Comparison of ENCODE assay signal across 1 cellular context in the genomic region with DNA sequence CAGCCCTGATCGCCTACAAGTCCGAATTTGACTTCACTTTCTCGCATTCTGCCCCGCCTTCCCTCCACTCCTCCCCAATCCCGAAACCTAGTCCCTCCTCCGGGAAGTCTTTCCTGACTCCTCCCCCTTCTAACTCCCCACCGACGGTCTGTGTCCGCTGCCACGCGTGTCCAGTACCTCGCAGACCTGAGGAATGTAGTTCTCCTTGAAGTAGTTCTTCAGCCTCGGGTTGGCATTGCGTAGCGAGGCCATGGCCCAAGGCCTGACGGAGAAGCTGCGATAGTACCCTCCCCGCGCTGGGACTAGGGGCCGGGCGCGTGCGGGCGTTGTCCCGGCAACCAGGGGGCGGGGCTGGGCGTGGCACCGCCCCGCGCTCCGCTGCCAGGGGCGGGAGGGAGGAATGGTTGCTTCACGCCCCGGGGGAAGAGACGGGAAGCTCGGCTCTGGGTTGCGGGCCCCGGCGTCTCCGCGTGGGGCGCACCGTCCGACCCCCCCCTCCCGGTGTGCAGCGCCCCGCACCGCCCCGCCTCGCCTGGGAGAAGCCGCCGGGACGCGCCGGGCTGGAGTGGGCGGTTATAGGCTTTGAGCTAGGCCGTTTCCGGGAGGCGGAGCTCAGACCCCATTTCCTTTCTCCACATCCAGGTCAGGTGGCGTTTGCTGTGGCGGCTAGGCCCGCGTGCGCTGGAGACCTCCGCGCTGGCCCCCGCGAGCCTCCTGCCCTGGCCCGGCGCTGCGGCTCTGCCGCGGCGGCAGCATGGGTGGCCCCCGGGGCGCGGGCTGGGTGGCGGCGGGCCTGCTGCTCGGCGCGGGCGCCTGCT.
A peak's percentile ranks its signal among the peaks of the same experiment; 100 is the strongest.
TF ChIP-seq lines count a peak whose summit lies in the region.

A gene (plus strand): TSS at position 622 of the 818 bp plus-strand sequence. CDS start 133 bp downstream, at position 755.
A gene (minus strand): TSS at position 278 of the 818 bp plus-strand sequence.

TF ChIP-seq in K562, 482 proteins besides CTCF, POLR2A, EP300 and RAD21 (continued from another document and continues in another):
- TF ChIP-seq, protein P1, sequence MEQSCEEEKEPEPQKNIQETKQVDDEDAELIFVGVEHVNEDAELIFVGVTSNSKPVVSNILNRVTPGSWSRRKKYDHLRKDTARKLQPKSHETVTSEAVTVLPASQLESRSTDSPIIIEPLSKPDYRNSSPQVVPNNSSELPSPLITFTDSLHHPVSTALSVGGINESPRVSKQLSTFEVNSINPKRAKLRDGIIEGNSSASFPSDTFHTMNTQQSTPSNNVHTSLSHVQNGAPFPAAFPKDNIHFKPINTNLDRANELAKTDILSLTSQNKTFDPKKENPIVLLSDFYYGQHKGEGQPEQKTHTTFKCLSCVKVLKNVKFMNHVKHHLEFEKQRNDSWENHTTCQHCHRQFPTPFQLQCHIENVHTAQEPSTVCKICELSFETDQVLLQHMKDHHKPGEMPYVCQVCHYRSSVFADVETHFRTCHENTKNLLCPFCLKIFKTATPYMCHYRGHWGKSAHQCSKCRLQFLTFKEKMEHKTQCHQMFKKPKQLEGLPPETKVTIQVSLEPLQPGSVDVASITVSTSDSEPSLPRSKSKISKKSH (CRISPR knock-in tag; IDR thresholded peaks at IDR 0.05): no peak
- TF ChIP-seq SIX5 (IDR thresholded peaks at IDR 0.05; ENCODE audit: borderline replicate concordance in 1 of 2, insufficient read depth in 1 of 2, low read depth in 1 of 2, low read length in 2 of 2) (no peak), MAZ (CRISPR knock-in tag; conservative IDR thresholded peaks at IDR 0.05 in 1 of 2, IDR thresholded peaks at IDR 0.05 in 1 of 2) (peak; percentile 94), ZNF780A (CRISPR knock-in tag; IDR thresholded peaks at IDR 0.05) (no peak), KDM1A (IDR thresholded peaks at IDR 0.05) (no peak), NFXL1 (CRISPR knock-in tag; IDR thresholded peaks at IDR 0.05) (no peak), NFE2 (IDR thresholded peaks at IDR 0.05; ENCODE audit: low read depth) (no peak), LEF1 (IDR thresholded peaks at IDR 0.05) (no peak; the same call in 1 of the 2 replicates), HMG20A (CRISPR knock-in tag; conservative IDR thresholded peaks at IDR 0.05) (no peak), KDM4B (IDR thresholded peaks at IDR 0.05; ENCODE audit: borderline replicate concordance in 2 of 2, low read depth in 1 of 2) (peak in 1 of 2 experiments; percentile 68; a peak in 1 of 4 replicates), NR2C1 (IDR thresholded peaks at IDR 0.05) (no peak), NR2C1 (tag; IDR thresholded peaks at IDR 0.05) (no peak), BRF1 (IDR thresholded peaks at IDR 0.05; ENCODE audit: borderline replicate concordance, extremely low read depth, insufficient read length) (no peak), DMBX1 (CRISPR knock-in tag; IDR thresholded peaks at IDR 0.05; ENCODE audit: borderline replicate concordance) (0 out of 2 replicates have a peak, but pooled peaks have one; percentile 38), IFI16 (CRISPR knock-in tag; IDR thresholded peaks at IDR 0.05) (no peak), ZFP1 (CRISPR knock-in tag; IDR thresholded peaks at IDR 0.05) (no peak), NFYB (IDR thresholded peaks at IDR 0.05; ENCODE audit: extremely low read depth, insufficient read length) (no peak), ZNF316 (IDR thresholded peaks at IDR 0.05) (no peak), MCM7 (IDR thresholded peaks at IDR 0.05) (no peak), U2AF1 (optimal IDR thresholded peaks at IDR 0.05; ENCODE audit: low read depth, low read length) (peak; percentile 33), HEY1 (CRISPR knock-in tag; IDR thresholded peaks at IDR 0.05; ENCODE audit: borderline replicate concordance) (no peak), SMARCA4 (IDR thresholded peaks at IDR 0.05) (peak; percentile 54; the same call in 1 of the 2 replicates), MTF1 (CRISPR knock-in tag; IDR thresholded peaks at IDR 0.05; ENCODE audit: borderline replicate concordance) (no peak), TRIM28 (IDR thresholded peaks at IDR 0.05) (peak; percentile 50; the same call in 1 of the 2 replicates), RBM39 (optimal IDR thresholded peaks at IDR 0.05; ENCODE audit: low read depth, low read length) (peak; percentile 77), ZC3H4 (CRISPR knock-in tag; IDR thresholded peaks at IDR 0.05; ENCODE audit: borderline replicate concordance) (no peak), POU5F1 (IDR thresholded peaks at IDR 0.05; ENCODE audit: borderline replicate concordance, low read depth, low read length, partially characterized antibody) (no peak), ZNF212 (CRISPR knock-in tag; IDR thresholded peaks at IDR 0.05) (no peak), KDM2B (CRISPR knock-in tag; IDR thresholded peaks at IDR 0.05) (no peak), HDAC8 (tag; IDR thresholded peaks at IDR 0.05) (no peak), ZNF184 (CRISPR knock-in tag; IDR thresholded peaks at IDR 0.05) (no peak), SLC30A9 (CRISPR knock-in tag; IDR thresholded peaks at IDR 0.05) (no peak), TEAD4 (IDR thresholded peaks at IDR 0.05; ENCODE audit: low read length) (no peak), TEAD4 (CRISPR knock-in tag; IDR thresholded peaks at IDR 0.05; ENCODE audit: borderline replicate concordance) (no peak), ZC3H11A (IDR thresholded peaks at IDR 0.05; ENCODE audit: low read depth, low read length) (no peak), IRF2 (CRISPR knock-in tag; IDR thresholded peaks at IDR 0.05) (no peak), ZNF77 (CRISPR knock-in tag; IDR thresholded peaks at IDR 0.05) (no peak)
- TF ChIP-seq, protein P2, sequence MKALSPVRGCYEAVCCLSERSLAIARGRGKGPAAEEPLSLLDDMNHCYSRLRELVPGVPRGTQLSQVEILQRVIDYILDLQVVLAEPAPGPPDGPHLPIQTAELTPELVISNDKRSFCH (CRISPR knock-in tag; IDR thresholded peaks at IDR 0.05): no peak
- TF ChIP-seq, protein P2 (tag; IDR thresholded peaks at IDR 0.05): 0 out of 2 replicates have a peak, but pooled peaks have one; percentile 24
- TF ChIP-seq, protein P3, sequence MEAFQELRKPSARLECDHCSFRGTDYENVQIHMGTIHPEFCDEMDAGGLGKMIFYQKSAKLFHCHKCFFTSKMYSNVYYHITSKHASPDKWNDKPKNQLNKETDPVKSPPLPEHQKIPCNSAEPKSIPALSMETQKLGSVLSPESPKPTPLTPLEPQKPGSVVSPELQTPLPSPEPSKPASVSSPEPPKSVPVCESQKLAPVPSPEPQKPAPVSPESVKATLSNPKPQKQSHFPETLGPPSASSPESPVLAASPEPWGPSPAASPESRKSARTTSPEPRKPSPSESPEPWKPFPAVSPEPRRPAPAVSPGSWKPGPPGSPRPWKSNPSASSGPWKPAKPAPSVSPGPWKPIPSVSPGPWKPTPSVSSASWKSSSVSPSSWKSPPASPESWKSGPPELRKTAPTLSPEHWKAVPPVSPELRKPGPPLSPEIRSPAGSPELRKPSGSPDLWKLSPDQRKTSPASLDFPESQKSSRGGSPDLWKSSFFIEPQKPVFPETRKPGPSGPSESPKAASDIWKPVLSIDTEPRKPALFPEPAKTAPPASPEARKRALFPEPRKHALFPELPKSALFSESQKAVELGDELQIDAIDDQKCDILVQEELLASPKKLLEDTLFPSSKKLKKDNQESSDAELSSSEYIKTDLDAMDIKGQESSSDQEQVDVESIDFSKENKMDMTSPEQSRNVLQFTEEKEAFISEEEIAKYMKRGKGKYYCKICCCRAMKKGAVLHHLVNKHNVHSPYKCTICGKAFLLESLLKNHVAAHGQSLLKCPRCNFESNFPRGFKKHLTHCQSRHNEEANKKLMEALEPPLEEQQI (IDR thresholded peaks at IDR 0.05): no peak; the same call in 1 of the 2 replicates
- TF ChIP-seq, protein P4, sequence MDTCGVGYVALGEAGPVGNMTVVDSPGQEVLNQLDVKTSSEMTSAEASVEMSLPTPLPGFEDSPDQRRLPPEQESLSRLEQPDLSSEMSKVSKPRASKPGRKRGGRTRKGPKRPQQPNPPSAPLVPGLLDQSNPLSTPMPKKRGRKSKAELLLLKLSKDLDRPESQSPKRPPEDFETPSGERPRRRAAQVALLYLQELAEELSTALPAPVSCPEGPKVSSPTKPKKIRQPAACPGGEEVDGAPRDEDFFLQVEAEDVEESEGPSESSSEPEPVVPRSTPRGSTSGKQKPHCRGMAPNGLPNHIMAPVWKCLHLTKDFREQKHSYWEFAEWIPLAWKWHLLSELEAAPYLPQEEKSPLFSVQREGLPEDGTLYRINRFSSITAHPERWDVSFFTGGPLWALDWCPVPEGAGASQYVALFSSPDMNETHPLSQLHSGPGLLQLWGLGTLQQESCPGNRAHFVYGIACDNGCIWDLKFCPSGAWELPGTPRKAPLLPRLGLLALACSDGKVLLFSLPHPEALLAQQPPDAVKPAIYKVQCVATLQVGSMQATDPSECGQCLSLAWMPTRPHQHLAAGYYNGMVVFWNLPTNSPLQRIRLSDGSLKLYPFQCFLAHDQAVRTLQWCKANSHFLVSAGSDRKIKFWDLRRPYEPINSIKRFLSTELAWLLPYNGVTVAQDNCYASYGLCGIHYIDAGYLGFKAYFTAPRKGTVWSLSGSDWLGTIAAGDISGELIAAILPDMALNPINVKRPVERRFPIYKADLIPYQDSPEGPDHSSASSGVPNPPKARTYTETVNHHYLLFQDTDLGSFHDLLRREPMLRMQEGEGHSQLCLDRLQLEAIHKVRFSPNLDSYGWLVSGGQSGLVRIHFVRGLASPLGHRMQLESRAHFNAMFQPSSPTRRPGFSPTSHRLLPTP (IDR thresholded peaks at IDR 0.05; ENCODE audit: borderline replicate concordance, extremely low read depth, insufficient read length): no peak
- TF ChIP-seq, protein P5, sequence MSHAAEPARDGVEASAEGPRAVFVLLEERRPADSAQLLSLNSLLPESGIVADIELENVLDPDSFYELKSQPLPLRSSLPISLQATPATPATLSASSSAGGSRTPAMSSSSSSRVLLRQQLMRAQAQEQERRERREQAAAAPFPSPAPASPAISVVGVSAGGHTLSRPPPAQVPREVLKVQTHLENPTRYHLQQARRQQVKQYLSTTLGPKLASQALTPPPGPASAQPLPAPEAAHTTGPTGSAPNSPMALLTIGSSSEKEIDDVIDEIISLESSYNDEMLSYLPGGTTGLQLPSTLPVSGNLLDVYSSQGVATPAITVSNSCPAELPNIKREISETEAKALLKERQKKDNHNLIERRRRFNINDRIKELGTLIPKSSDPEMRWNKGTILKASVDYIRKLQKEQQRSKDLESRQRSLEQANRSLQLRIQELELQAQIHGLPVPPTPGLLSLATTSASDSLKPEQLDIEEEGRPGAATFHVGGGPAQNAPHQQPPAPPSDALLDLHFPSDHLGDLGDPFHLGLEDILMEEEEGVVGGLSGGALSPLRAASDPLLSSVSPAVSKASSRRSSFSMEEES (CRISPR knock-in tag; IDR thresholded peaks at IDR 0.05): no peak
- TF ChIP-seq, protein P6, sequence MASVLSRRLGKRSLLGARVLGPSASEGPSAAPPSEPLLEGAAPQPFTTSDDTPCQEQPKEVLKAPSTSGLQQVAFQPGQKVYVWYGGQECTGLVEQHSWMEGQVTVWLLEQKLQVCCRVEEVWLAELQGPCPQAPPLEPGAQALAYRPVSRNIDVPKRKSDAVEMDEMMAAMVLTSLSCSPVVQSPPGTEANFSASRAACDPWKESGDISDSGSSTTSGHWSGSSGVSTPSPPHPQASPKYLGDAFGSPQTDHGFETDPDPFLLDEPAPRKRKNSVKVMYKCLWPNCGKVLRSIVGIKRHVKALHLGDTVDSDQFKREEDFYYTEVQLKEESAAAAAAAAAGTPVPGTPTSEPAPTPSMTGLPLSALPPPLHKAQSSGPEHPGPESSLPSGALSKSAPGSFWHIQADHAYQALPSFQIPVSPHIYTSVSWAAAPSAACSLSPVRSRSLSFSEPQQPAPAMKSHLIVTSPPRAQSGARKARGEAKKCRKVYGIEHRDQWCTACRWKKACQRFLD (CRISPR knock-in tag; IDR thresholded peaks at IDR 0.05): no peak; the same call in 1 of the 2 replicates
- TF ChIP-seq, protein P7, sequence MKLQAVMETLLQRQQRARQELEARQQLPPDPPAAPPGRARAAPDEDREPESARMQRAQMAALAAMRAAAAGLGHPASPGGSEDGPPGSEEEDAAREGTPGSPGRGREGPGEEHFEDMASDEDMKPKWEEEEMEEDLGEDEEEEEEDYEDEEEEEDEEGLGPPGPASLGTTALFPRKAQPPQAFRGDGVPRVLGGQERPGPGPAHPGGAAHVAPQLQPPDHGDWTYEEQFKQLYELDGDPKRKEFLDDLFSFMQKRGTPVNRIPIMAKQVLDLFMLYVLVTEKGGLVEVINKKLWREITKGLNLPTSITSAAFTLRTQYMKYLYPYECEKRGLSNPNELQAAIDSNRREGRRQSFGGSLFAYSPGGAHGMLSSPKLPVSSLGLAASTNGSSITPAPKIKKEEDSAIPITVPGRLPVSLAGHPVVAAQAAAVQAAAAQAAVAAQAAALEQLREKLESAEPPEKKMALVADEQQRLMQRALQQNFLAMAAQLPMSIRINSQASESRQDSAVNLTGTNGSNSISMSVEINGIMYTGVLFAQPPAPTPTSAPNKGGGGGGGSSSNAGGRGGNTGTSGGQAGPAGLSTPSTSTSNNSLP (IDR thresholded peaks at IDR 0.05; ENCODE audit: borderline replicate concordance, low read depth, low read length): no peak
- TF ChIP-seq, protein P8, sequence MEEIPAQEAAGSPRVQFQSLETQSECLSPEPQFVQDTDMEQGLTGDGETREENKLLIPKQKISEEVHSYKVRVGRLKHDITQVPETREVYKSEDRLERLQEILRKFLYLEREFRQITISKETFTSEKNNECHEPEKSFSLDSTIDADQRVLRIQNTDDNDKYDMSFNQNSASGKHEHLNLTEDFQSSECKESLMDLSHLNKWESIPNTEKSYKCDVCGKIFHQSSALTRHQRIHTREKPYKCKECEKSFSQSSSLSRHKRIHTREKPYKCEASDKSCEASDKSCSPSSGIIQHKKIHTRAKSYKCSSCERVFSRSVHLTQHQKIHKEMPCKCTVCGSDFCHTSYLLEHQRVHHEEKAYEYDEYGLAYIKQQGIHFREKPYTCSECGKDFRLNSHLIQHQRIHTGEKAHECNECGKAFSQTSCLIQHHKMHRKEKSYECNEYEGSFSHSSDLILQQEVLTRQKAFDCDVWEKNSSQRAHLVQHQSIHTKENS (CRISPR knock-in tag; IDR thresholded peaks at IDR 0.05): no peak
